In the genomic region with DNA sequence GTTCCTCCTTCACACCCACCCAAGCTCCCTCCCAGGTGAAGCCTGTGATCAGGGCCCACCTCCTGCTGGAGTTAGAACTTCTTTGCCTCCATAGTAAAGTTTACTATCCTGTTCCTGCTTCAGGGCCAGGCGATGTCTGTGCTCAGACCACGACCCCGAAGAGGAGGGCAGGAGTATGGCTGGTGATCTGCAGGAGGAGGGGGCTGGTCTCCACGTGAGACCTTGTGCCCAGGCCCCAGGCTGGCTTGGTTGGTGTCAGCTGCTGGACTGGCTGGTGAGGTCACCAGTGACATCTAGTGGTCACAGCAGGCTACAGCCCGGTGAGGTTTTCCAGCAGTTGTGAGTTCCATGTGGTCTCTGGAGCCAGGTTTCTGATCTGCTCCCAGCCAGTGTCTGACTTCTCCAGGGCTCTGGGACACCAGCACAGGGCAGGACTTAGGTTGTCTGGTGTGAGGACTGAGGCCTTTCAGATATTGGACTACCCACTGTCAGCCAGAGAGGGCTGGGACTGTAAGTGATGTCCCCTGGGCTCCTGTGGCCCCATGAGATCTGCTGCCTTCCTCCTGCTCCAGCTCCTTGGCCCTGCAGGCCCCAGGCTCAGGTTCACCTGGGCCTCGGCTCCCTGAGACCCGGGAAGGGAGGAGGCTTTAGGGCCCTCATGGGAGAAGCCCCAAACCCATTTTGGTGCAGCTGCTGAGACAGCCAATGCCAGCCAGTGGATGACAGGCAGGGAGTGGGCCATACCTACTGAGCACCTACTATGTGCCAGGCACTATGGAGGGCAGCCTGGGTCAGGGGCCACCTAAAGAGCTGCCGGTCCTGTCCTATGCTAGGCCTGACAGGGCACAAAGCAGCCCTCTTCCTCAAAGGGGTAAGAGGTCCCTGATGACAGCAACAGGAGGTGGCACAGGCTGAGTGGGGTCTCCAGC, we compare ENCODE assay signal across 7 cellular contexts. TPM values are rescaled to one million over a fixed set of nuclear protein-coding genes. Genes with fewer than 3 reads are reported as not detected.
DNase-seq lines count a peak whose midpoint lies in the region; ATAC-seq, FAIRE-seq and TF ChIP-seq lines count a peak whose summit lies in the region.

No MANE protein-coding gene starts in this region.

- H3K27me3 ChIP-seq in PC-3 (ENCODE audit: low read length) (peaks cover 26% of the 10 kb centered on the region; the same call in 1 of the 2 replicates), neural progenitor cell (no peaks in the 10 kb centered on the region), transverse colon (no peaks in the 10 kb centered on the region)

- TF ChIP-seq EP300 in transverse colon (IDR thresholded peaks at IDR 0.05; ENCODE audit: low read depth): no peak

- H3K9me3 Mint-ChIP-seq in neural progenitor cell: no peaks in the 10 kb centered on the region

- no peaks in the 10 kb centered on the region for H3K9me2 ChIP-seq in PC-3 (replicated peaks; ENCODE audit: low read length)

- H3K9me3 ChIP-seq in PC-3 (ENCODE audit: low read length) (no peaks in the 10 kb centered on the region), neural progenitor cell (ENCODE audit: low read depth) (no peaks in the 10 kb centered on the region), transverse colon (no peaks in the 10 kb centered on the region)

- TF ChIP-seq CTCF in GM12801 (IDR thresholded peaks at IDR 0.05; ENCODE audit: extremely low read depth, insufficient read length): peak; percentile 60
- TF ChIP-seq CTCF in PC-3 (conservative IDR thresholded peaks at IDR 0.05; ENCODE audit: low read depth, low read length): peak; percentile 91
- peak; percentile 98 for TF ChIP-seq CTCF in fibroblast of pulmonary artery (IDR thresholded peaks at IDR 0.05; ENCODE audit: low read length, missing control alignments)
- peak; percentile 88 for TF ChIP-seq CTCF in neural progenitor cell (IDR thresholded peaks at IDR 0.05)
- TF ChIP-seq CTCF in transverse colon (IDR thresholded peaks at IDR 0.05): peak; percentile 88 to 92 (median 89)

- H3K27me3 Mint-ChIP-seq in neural progenitor cell (ENCODE audit: insufficient read depth, low read depth): peaks cover 8% of the 10 kb centered on the region

- H3K27ac ChIP-seq in PC-3 (ENCODE audit: low read length) (no peak overlapping the region), neural progenitor cell (no peak overlapping the region), transverse colon (no peak overlapping the region)

- ATAC-seq in PC-3: peak; percentile 94

- POLR2A ChIA-PET in PC-3 (lab: Charles Lee; ENCODE audit: unreplicated experiment): no interaction called here

- H3K79me2 ChIP-seq in PC-3 (ENCODE audit: low read length) (no peaks in the 10 kb centered on the region), neural progenitor cell (ENCODE audit: low read depth) (no peaks in the 10 kb centered on the region)

- H3K9ac ChIP-seq in PC-3 (ENCODE audit: low read length) (no peak overlapping the region), neural progenitor cell (no peak overlapping the region)

- H3F3A ChIP-seq in PC-3 (ENCODE audit: low read length, unreplicated experiment): no peaks in the 10 kb centered on the region
- H3F3A ChIP-seq in neural progenitor cell (ENCODE audit: low read depth): no peaks in the 10 kb centered on the region

- intact Hi-C loops in PC-3 (cut with micrococcal nuclease): loop anchor here (1.0 kb wide), 3 partner anchors 18 to 77 kb away; no protein-coding TSS in a partner anchor
- intact Hi-C loops in transverse colon (cut with DNase I; ENCODE audit: low total_unique reads): loop anchor here (5.0 kb wide), 1 partner anchor 54 kb away; no protein-coding TSS in a partner anchor

- peak; percentile 62 for DNase-seq in HTR-8/SVneo (ENCODE audit: insufficient read length, low spot score)
- peak; percentile 74 for DNase-seq in PC-3
- peak; percentile 72 to 78 for DNase-seq in activated T-cell treated with anti-CD3 and anti-CD28 coated beads, Interleukin-2, amount 50 U/mL, for 48 hours
- DNase-seq in fibroblast of pulmonary artery (ENCODE audit: low read depth): peak; percentile 75
- peak; percentile 82 for DNase-seq in neural progenitor cell (ENCODE audit: low spot score)
- DNase-seq in transverse colon: peak; percentile 67

- H3K4me3 ChIP-seq in PC-3 (ENCODE audit: low read length) (no peak overlapping the region), fibroblast of pulmonary artery (replicated peaks; ENCODE audit: low read depth, low read length) (no peak overlapping the region), neural progenitor cell (no peak overlapping the region), transverse colon (no peak overlapping the region)

- FAIRE-seq in HTR-8/SVneo (lab: Jason Lieb, UNC): peak; percentile 54

- H3K36me3 ChIP-seq in PC-3 (ENCODE audit: low read depth, low read length): no peaks in the 10 kb centered on the region
- no peaks in the 10 kb centered on the region for H3K36me3 ChIP-seq in neural progenitor cell
- no peaks in the 10 kb centered on the region for H3K36me3 ChIP-seq in transverse colon

- peak overlapping the region; percentile 12 for H2AFZ ChIP-seq in PC-3 (ENCODE audit: low read length)
- H2AFZ ChIP-seq in neural progenitor cell (replicated peaks): peak overlapping the region; percentile 69

- H3K4me2 ChIP-seq in PC-3 (ENCODE audit: low read length) (no peak overlapping the region), neural progenitor cell (no peak overlapping the region)

- BruUV-seq in PC-3 (replicated peaks; lab: Mats Ljungman, UMichigan): no TSS peak

- no peak for TF ChIP-seq POLR2A in transverse colon (IDR thresholded peaks at IDR 0.05)

- no peak overlapping the region for H3K27ac Mint-ChIP-seq in neural progenitor cell

- H3K4me3 Mint-ChIP-seq in neural progenitor cell: no peak overlapping the region

- no peaks in the 10 kb centered on the region for H3K36me3 Mint-ChIP-seq in neural progenitor cell

- WGBS in transverse colon (ENCODE audit: low coverage in 1 of 2), 2 donors: 18% methylated on average over 8 of the region's 8 CpGs; no CpG with 5 or more reads in 1 of the 2 donors

- H3K4me1 ChIP-seq in PC-3 (ENCODE audit: insufficient read depth, low read length): peaks cover 4% of the 10 kb centered on the region; the same call in 1 of the 2 replicates
- H3K4me1 ChIP-seq in neural progenitor cell: no peaks in the 10 kb centered on the region
- H3K4me1 ChIP-seq in transverse colon: no peaks in the 10 kb centered on the region

- no peaks in the 10 kb centered on the region for H3K4me1 Mint-ChIP-seq in neural progenitor cell

- CTCF ChIA-PET in PC-3 (lab: Charles Lee): interaction anchor here (0.5 to 0.7 kb wide), 2 partner anchors 11 to 18 kb away, joined by 4 to 11 read pairs; no protein-coding TSS in a partner anchor

- in situ Hi-C loops in transverse colon (cut with MboI; ENCODE audit: low pct_ligation_motif_present in 1 of 4, low pct_unique_long_range_greater_than_20kb in 1 of 4, low sequenced_read_pairs in 3 of 4): loop anchor here in 1 of 4 donors (5.0 kb wide), 1 partner anchor 54 kb away; no protein-coding TSS in a partner anchor

- no peaks in the 10 kb centered on the region for H4K20me1 ChIP-seq in PC-3 (ENCODE audit: low read length)
- no peaks in the 10 kb centered on the region for H4K20me1 ChIP-seq in neural progenitor cell (ENCODE audit: low read depth)

RNA-seq across cellular contexts. Expression of a gene that starts 6.0 kb away (rescaled TPM):
- 0.07 TPM in 1 of 2 replicates, not detected in the other for total RNA-seq in PC-3 (2014; rRNA removed)
- not detected in 2 replicates for total RNA-seq in neural progenitor cell (ENCODE audit: low replicate concordance)
- total RNA-seq in transverse colon: under 1 TPM in 1 of 4 donors, not detected in 3; 0.41 TPM

RNA-seq across cellular contexts. Expression of a gene that starts 35.8 kb away (rescaled TPM):
- total RNA-seq in PC-3 (2014; rRNA removed) (not detected in 2 replicates), neural progenitor cell (ENCODE audit: low replicate concordance) (1.1 TPM in 1 of 2 replicates, not detected in the other), transverse colon (not detected)

RNA-seq across cellular contexts. Expression of a gene that starts 44.0 kb away (rescaled TPM):
- total RNA-seq in PC-3 (2014; rRNA removed) (not detected in 2 replicates), neural progenitor cell (ENCODE audit: low replicate concordance) (0.06 TPM in 1 of 2 replicates, not detected in the other), transverse colon (under 1 TPM in 3 of 4 donors, not detected in 1; under 0.01 to 0.37 (median 0.14) TPM)
